In genomic region chr9:136577941-136578619, GRCh38 we compare ENCODE assay signal across 2 cellular contexts.
TF ChIP-seq lines count a peak whose summit lies in the region.

No MANE protein-coding gene starts in this region.

TF ChIP-seq in HEK293, 187 proteins besides CTCF, POLR2A, EP300 and RAD21:
- peak; percentile 68 for TF ChIP-seq ZNF157 (tag by site-specific recombination; IDR thresholded peaks at IDR 0.05)
- no peak for TF ChIP-seq ZNF670 (tag by site-specific recombination; IDR thresholded peaks at IDR 0.05; ENCODE audit: low read depth)
TF ChIP-seq in HEK293: peak in this region for 1.

TF ChIP-seq in K562, 482 proteins besides CTCF, POLR2A, EP300 and RAD21:
- no peak for TF ChIP-seq RNF219 (CRISPR knock-in tag; IDR thresholded peaks at IDR 0.05)
- TF ChIP-seq NKRF (IDR thresholded peaks at IDR 0.05; ENCODE audit: borderline replicate concordance): no peak
- no peak for TF ChIP-seq BRD9 (IDR thresholded peaks at IDR 0.05; ENCODE audit: low read depth, partially characterized antibody)
- TF ChIP-seq, protein P1, sequence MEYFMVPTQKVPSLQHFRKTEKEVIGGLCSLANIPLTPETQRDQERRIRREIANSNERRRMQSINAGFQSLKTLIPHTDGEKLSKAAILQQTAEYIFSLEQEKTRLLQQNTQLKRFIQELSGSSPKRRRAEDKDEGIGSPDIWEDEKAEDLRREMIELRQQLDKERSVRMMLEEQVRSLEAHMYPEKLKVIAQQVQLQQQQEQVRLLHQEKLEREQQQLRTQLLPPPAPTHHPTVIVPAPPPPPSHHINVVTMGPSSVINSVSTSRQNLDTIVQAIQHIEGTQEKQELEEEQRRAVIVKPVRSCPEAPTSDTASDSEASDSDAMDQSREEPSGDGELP (CRISPR knock-in tag; IDR thresholded peaks at IDR 0.05; ENCODE audit: borderline replicate concordance): no peak
- 0 out of 4 replicates have a peak, but pooled peaks of 1 of the 2 experiments have one; percentile 44 for TF ChIP-seq KDM1A (IDR thresholded peaks at IDR 0.05)
- TF ChIP-seq ZKSCAN1 (IDR thresholded peaks at IDR 0.05; ENCODE audit: low read depth, low read length): no peak
- no peak for TF ChIP-seq TEAD2 (tag; IDR thresholded peaks at IDR 0.05)
- TF ChIP-seq TAF1 (IDR thresholded peaks at IDR 0.05; ENCODE audit: control insufficient read depth, extremely low read depth, insufficient read depth, low read length, severe bottlenecking): no peak
- no peak for TF ChIP-seq ZNF143 (CRISPR knock-in tag; IDR thresholded peaks at IDR 0.05)
- no peak for TF ChIP-seq TCF3 (CRISPR knock-in tag; IDR thresholded peaks at IDR 0.05)
- TF ChIP-seq NFRKB (IDR thresholded peaks at IDR 0.05; ENCODE audit: low read depth): no peak
- TF ChIP-seq, protein P2, sequence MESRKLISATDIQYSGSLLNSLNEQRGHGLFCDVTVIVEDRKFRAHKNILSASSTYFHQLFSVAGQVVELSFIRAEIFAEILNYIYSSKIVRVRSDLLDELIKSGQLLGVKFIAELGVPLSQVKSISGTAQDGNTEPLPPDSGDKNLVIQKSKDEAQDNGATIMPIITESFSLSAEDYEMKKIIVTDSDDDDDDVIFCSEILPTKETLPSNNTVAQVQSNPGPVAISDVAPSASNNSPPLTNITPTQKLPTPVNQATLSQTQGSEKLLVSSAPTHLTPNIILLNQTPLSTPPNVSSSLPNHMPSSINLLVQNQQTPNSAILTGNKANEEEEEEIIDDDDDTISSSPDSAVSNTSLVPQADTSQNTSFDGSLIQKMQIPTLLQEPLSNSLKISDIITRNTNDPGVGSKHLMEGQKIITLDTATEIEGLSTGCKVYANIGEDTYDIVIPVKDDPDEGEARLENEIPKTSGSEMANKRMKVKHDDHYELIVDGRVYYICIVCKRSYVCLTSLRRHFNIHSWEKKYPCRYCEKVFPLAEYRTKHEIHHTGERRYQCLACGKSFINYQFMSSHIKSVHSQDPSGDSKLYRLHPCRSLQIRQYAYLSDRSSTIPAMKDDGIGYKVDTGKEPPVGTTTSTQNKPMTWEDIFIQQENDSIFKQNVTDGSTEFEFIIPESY (CRISPR knock-in tag; IDR thresholded peaks at IDR 0.05): peak; percentile 59; the same call in 1 of the 2 replicates
- TF ChIP-seq ZHX1 (conservative IDR thresholded peaks at IDR 0.05; ENCODE audit: low read length): no peak
- TF ChIP-seq CCNT2 (IDR thresholded peaks at IDR 0.05; ENCODE audit: borderline replicate concordance, extremely low read depth, insufficient read length, low read depth, low read length): no peak
